ENCODE assay signal across 10 cellular contexts in genomic region chr7:33671521-33672262, GRCh38.
DNase-seq lines count a peak whose midpoint lies in the region; ATAC-seq and TF ChIP-seq lines count a peak whose summit lies in the region.
"Had no signal": no experiment of that assay in that cellular context is flagged by ENCODE, and none has a peak within 500 bp of the region (broad histone marks: within the 10 kb centered on the region; RNA-seq: fewer than 3 reads in every experiment).

No MANE protein-coding gene starts in this region.

- DNase-seq in NCI-H1436 (lab: John Stamatoyannopoulos, UW) = peak; percentile 40
- no peak for DNase-seq in NCI-H1436 treated with DMSO at 0.1 percent for 48 hours (lab: John Stamatoyannopoulos, UW)
- DNase-seq in NCI-H69 (lab: John Stamatoyannopoulos, UW) = peak; percentile 14
- no peak for DNase-seq in type B pancreatic cell (ENCODE audit: extremely low spot score, unreplicated experiment)
- DNase-seq in omental fat pad (ENCODE audit: low spot score) = no peak
- no peak for DNase-seq in NCI-H446 treated with DMSO at 0.1 percent for 48 hours (lab: John Stamatoyannopoulos, UW)
- no peak for DNase-seq in NCI-H774 (lab: John Stamatoyannopoulos, UW)
- DNase-seq: right cardiac atrium had no signal

- no peaks in the 10 kb centered on the region for H3K9me3 Mint-ChIP-seq in type B pancreatic cell
- H3K9me3 Mint-ChIP-seq: activated T-helper 2 cell treated with anti-CD3 and anti-CD28 coated beads, Interferon-gamma antibody, Interleukin-2, Interleukin-4, amounts not matched to agents 10 μg/mL and 5 μg/mL and 100 μg/mL, durations not matched to agents 14 hours and 24 hours and 36 hours had no signal

- no peaks in the 10 kb centered on the region for H3K36me3 Mint-ChIP-seq in type B pancreatic cell

- peak overlapping the region; percentile 44 for H3K4me3 Mint-ChIP-seq in type B pancreatic cell

- peaks cover 37% of the 10 kb centered on the region for H3K27me3 Mint-ChIP-seq in type B pancreatic cell

- TF ChIP-seq CTCF in type B pancreatic cell (conservative IDR thresholded peaks at IDR 0.05) = no peak
- no peak for TF ChIP-seq CTCF in omental fat pad (IDR thresholded peaks at IDR 0.05)

- peaks cover 17% of the 10 kb centered on the region for H3K4me1 Mint-ChIP-seq in type B pancreatic cell (ENCODE audit: unreplicated experiment)

- ATAC-seq in HG03066 (IDR thresholded peaks at IDR 0.05; ENCODE audit: low read depth, unreplicated experiment) = peak; percentile 47
- no peak for ATAC-seq in omental fat pad (ENCODE audit: low FRiP score)
- ATAC-seq: right cardiac atrium had no signal

- H3K27ac Mint-ChIP-seq in type B pancreatic cell = no peak overlapping the region
- H3K27ac Mint-ChIP-seq: activated T-helper 2 cell treated with anti-CD3 and anti-CD28 coated beads, Interferon-gamma antibody, Interleukin-2, Interleukin-4, amounts not matched to agents 10 μg/mL and 5 μg/mL and 100 μg/mL, durations not matched to agents 14 hours and 24 hours and 36 hours had no signal

Comparison
In these comparisons a context has a peak if more than half of its experiments do, and no peak if none do; other contexts are left out.
1. DNase-seq: peak in NCI-H1436 (single experiment) and NCI-H69 (single experiment); none in NCI-H1436 treated with DMSO at 0.1 percent for 48 hours (single experiment), type B pancreatic cell (single experiment), omental fat pad (single experiment), NCI-H446 treated with DMSO at 0.1 percent for 48 hours (single experiment) and NCI-H774 (single experiment).